10 cellular contexts compared by ENCODE assay signal in genomic region chr1:6446665-6447015, GRCh38.
DNase-seq lines count a peak whose midpoint lies in the region; ATAC-seq and TF ChIP-seq lines count a peak whose summit lies in the region.
"Had no signal": no experiment of that assay in that cellular context is flagged by ENCODE, and none has a peak within 500 bp of the region (broad histone marks: within the 10 kb centered on the region; RNA-seq: fewer than 3 reads in every experiment).

No MANE protein-coding gene starts in this region.

- H3K4me2 ChIP-seq in OCI-LY3 (ENCODE audit: low read length): peak overlapping the region; percentile 35

- no peaks in the 10 kb centered on the region for H3K9me3 Mint-ChIP-seq in stimulated activated memory B cell treated with anti-CD40 and anti-IgM and Interleukin-4, amounts not matched to agents 10 μg/mL and 1 μg/mL and 100 μg/mL, for 72 hours
- H3K9me3 Mint-ChIP-seq: activated naive CD8-positive, alpha-beta T cell treated with anti-CD3 and anti-CD28 coated beads, Interleukin-2, amount 10 ng/mL, durations not matched to agents 7 days and 5 days had no signal

- ATAC-seq in stimulated activated memory B cell treated with anti-CD40 and anti-IgM and Interleukin-4, amounts not matched to agents 10 μg/mL and 1 μg/mL and 100 μg/mL, for 72 hours: no peak

- no peak overlapping the region for H2AFZ ChIP-seq in OCI-LY3 (ENCODE audit: low read depth, low read length)

- in situ Hi-C loops in GM13977 (cut with MboI; ENCODE audit: low pct_unique_long_range_greater_than_20kb, low sequenced_read_pairs, unreplicated experiment): no loop called here

- H3K4me1 Mint-ChIP-seq in stimulated activated memory B cell treated with anti-CD40 and anti-IgM and Interleukin-4, amounts not matched to agents 10 μg/mL and 1 μg/mL and 100 μg/mL, for 72 hours: peaks cover 21% of the 10 kb centered on the region

- no peaks in the 10 kb centered on the region for H3K9me3 ChIP-seq in OCI-LY3 (ENCODE audit: insufficient read depth, low read length)

- no peaks in the 10 kb centered on the region for H3K36me3 Mint-ChIP-seq in stimulated activated memory B cell treated with anti-CD40 and anti-IgM and Interleukin-4, amounts not matched to agents 10 μg/mL and 1 μg/mL and 100 μg/mL, for 72 hours
- H3K36me3 Mint-ChIP-seq: activated naive CD8-positive, alpha-beta T cell treated with anti-CD3 and anti-CD28 coated beads, Interleukin-2, amount 10 ng/mL, durations not matched to agents 7 days and 5 days; CD4-positive, CD25-positive, alpha-beta regulatory T cell had no signal

- DNase-seq in GM13977 (ENCODE audit: low spot score): no peak
- DNase-seq in D341Med (ENCODE audit: low spot score): no peak
- DNase-seq: activated CD4-positive, CD25-positive, alpha-beta regulatory T cell; activated naive CD8-positive, alpha-beta T cell treated with anti-CD3 and anti-CD28 coated beads, Interleukin-2, amount 10 ng/mL, durations not matched to agents 7 days and 5 days; CD4-positive, CD25-positive, alpha-beta regulatory T cell; cerebellar nuclear complex had no signal

- peaks cover 86% of the 10 kb centered on the region for H3K27me3 Mint-ChIP-seq in stimulated activated memory B cell treated with anti-CD40 and anti-IgM and Interleukin-4, amounts not matched to agents 10 μg/mL and 1 μg/mL and 100 μg/mL, for 72 hours

- no peaks in the 10 kb centered on the region for H3K4me1 ChIP-seq in OCI-LY3 (ENCODE audit: low read length)

- H3K4me3 Mint-ChIP-seq in stimulated activated memory B cell treated with anti-CD40 and anti-IgM and Interleukin-4, amounts not matched to agents 10 μg/mL and 1 μg/mL and 100 μg/mL, for 72 hours: peak overlapping the region; percentile 30
- H3K4me3 Mint-ChIP-seq: activated naive CD8-positive, alpha-beta T cell treated with anti-CD3 and anti-CD28 coated beads, Interleukin-2, amount 10 ng/mL, durations not matched to agents 7 days and 5 days had no signal

- TF ChIP-seq CTCF in OCI-LY3 (IDR thresholded peaks at IDR 0.05; ENCODE audit: low read depth, low read length) (no peak), GM13977 (IDR thresholded peaks at IDR 0.05; ENCODE audit: extremely low read depth, insufficient read depth, missing control alignments) (no peak)

- no peak overlapping the region for H3K27ac Mint-ChIP-seq in stimulated activated memory B cell treated with anti-CD40 and anti-IgM and Interleukin-4, amounts not matched to agents 10 μg/mL and 1 μg/mL and 100 μg/mL, for 72 hours

- H3K27me3 ChIP-seq in OCI-LY3 (ENCODE audit: low read depth, low read length): 0 out of 2 replicates have a peak, but pooled peaks cover 3% of the 10 kb centered on the region

- no peaks in the 10 kb centered on the region for H3K79me2 ChIP-seq in OCI-LY3 (ENCODE audit: low read length)

- H3K27ac ChIP-seq in OCI-LY3 (ENCODE audit: low read length): no peak overlapping the region
- H3K27ac ChIP-seq: epithelial cell of prostate had no signal

- H3K4me3 ChIP-seq in OCI-LY3 (ENCODE audit: low read length): peak overlapping the region; percentile 67
- H3K4me3 ChIP-seq in iPS-11a (ENCODE audit: low read depth, low read length): peak overlapping the region; percentile 33

- H3K9ac ChIP-seq in OCI-LY3 (ENCODE audit: low read length): no peak overlapping the region

- no peaks in the 10 kb centered on the region for H4K20me1 ChIP-seq in OCI-LY3 (ENCODE audit: insufficient read depth, low read length)

- no peaks in the 10 kb centered on the region for H3K36me3 ChIP-seq in OCI-LY3 (replicated peaks; ENCODE audit: low read depth, low read length)
